8 cellular contexts compared by ENCODE assay signal in genomic region chr12:130966443-130967030, GRCh38.
"Had no signal": no experiment of that assay in that cellular context is flagged by ENCODE, and none has a peak within 500 bp of the region (broad histone marks: within the 10 kb centered on the region; RNA-seq: fewer than 3 reads in every experiment).

No MANE protein-coding gene starts in this region.

- H3K36me3 ChIP-seq: WERI-Rb-1 had no signal

- DNase-seq: activated CD4-positive, alpha-beta T cell treated with anti-CD3 and anti-CD28 coated beads, Interleukin-2, amount 50 U/mL, for 48 hours; naive thymus-derived CD8-positive, alpha-beta T cell; right cardiac atrium; T-helper 17 cell; WERI-Rb-1 had no signal

- ATAC-seq: activated naive CD4-positive, alpha-beta T cell treated with anti-CD3 and anti-CD28 coated beads, Interleukin-2, amount 50 U/mL, for 72 hours; left lobe of liver; naive thymus-derived CD8-positive, alpha-beta T cell; right cardiac atrium; T-helper 17 cell had no signal

- H3K27ac ChIP-seq: WERI-Rb-1 had no signal

- FAIRE-seq: endometrium had no signal
